ENCODE assay signal across 22 cellular contexts in the genomic region with DNA sequence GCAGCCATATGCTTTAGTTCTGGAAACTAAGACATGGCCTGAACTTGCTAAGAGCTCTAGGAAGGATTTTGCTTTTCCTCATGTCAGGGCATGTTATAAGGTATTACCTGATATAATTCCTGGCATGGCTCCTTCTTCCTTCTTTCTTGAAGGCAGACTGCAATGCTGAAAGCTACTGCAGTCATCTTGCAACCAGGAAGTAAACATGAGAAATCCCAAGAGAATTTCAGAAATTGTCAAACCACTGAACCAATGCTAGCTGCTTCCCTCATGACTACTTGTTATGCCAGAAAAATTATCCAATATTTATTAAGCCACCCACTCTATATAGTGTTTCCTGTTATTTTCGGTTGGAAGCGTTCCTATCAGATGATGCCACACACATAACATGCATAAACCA.
A peak's percentile ranks its signal among the peaks of the same experiment; 100 is the strongest.
DNase-seq lines count a peak whose midpoint lies in the region; ATAC-seq and TF ChIP-seq lines count a peak whose summit lies in the region.
"Had no signal": no experiment of that assay in that cellular context is flagged by ENCODE, and none has a peak within 500 bp of the region (broad histone marks: within the 10 kb centered on the region; RNA-seq: fewer than 3 reads in every experiment).

No MANE protein-coding gene starts in this region.

- 71 to 78% methylated on average over 2 of the region's 2 CpGs for WGBS in heart right ventricle, 2 donors

- TF ChIP-seq CTCF in NB4 (IDR thresholded peaks at IDR 0.05; ENCODE audit: low read depth, low read length) (no peak), foreskin keratinocyte (conservative IDR thresholded peaks at IDR 0.05) (no peak), heart right ventricle (IDR thresholded peaks at IDR 0.05) (no peak)

- no peaks in the 10 kb centered on the region for H3K27me3 ChIP-seq in adipocyte (replicated peaks; ENCODE audit: control insufficient read depth, insufficient read depth, low read length)
- H3K27me3 ChIP-seq in foreskin keratinocyte = no peaks in the 10 kb centered on the region
- H3K27me3 ChIP-seq in heart right ventricle = no peaks in the 10 kb centered on the region
- H3K27me3 ChIP-seq: gastroesophageal sphincter, tibial nerve had no signal

- H3K36me3 ChIP-seq in adipocyte (ENCODE audit: control insufficient read depth, insufficient read depth, low read length, severe bottlenecking) (no peaks in the 10 kb centered on the region), heart right ventricle (no peaks in the 10 kb centered on the region)
- H3K36me3 ChIP-seq: gastroesophageal sphincter, tibial nerve had no signal

- H3K4me1 ChIP-seq in adipocyte (ENCODE audit: control insufficient read depth, insufficient read depth, low read length) (no peaks in the 10 kb centered on the region), foreskin keratinocyte (peaks cover 18% of the 10 kb centered on the region), heart right ventricle (no peaks in the 10 kb centered on the region)
- H3K4me1 ChIP-seq: gastroesophageal sphincter, tibial nerve had no signal

- no peak for TF ChIP-seq POLR2A in NB4 (IDR thresholded peaks at IDR 0.05; ENCODE audit: extremely low read depth, insufficient read length)

- ATAC-seq in foreskin keratinocyte (peak; percentile 94), heart right ventricle (no peak), HG02938 (IDR thresholded peaks at IDR 0.05; ENCODE audit: unreplicated experiment) (no peak)
- ATAC-seq: activated CD4-positive, CD25-positive, alpha-beta regulatory T cell treated with anti-CD3 and anti-CD28 coated beads, Interleukin-2, amount 50 U/mL, for 24 hours; gastroesophageal sphincter; left cardiac atrium; right cardiac atrium had no signal

- no peak overlapping the region for H3K9ac ChIP-seq in adipocyte (ENCODE audit: low read length)

- intact Hi-C loops in heart right ventricle (cut with DNase I) = no loop called here

- H3K9me3 ChIP-seq in adipocyte (ENCODE audit: control insufficient read depth, low read length) (no peaks in the 10 kb centered on the region), heart right ventricle (no peaks in the 10 kb centered on the region)
- H3K9me3 ChIP-seq: gastroesophageal sphincter, tibial nerve had no signal

- DNase-seq in NB4 (ENCODE audit: low read depth) = peak; percentile 28
- DNase-seq in adipocyte (ENCODE audit: low read depth) = peak; percentile 26
- peak; percentile 93 to 98 for DNase-seq in foreskin keratinocyte
- DNase-seq in retina = peak; percentile 47
- no peak for DNase-seq in ureter (ENCODE audit: low spot score)
- DNase-seq in heart right ventricle = no peak
- DNase-seq: activated CD4-positive, alpha-beta memory T cell treated with anti-CD3 and anti-CD28 coated beads, Interleukin-2, amount 10 ng/mL, durations not matched to agents 7 days and 5 days; activated effector memory CD4-positive, alpha-beta T cell treated with Interleukin-2 at 50 U/mL for 16 hours; activated naive CD8-positive, alpha-beta T cell treated with anti-CD3 and anti-CD28 coated beads for 36 hours; CD4-positive, alpha-beta memory T cell; effector CD8-positive, alpha-beta T cell; left cardiac atrium; mesendoderm; NCI-H2081; NCI-H510A; NK-92 treated with Interleukin-12 subunit alpha and Interleukin-12 subunit beta, amount 100 ng/mL, for 24 hours; right cardiac atrium; stimulated activated CD4-positive, alpha-beta T cell treated with anti-CD3 and anti-CD28 coated beads, Interleukin-4, amount 100 ng/mL, for 24 hours had no signal

- H3K27ac ChIP-seq in foreskin keratinocyte (no peak overlapping the region), heart right ventricle (no peak overlapping the region)
- H3K27ac ChIP-seq: gastroesophageal sphincter, tibial nerve had no signal

- H3K4me3 ChIP-seq in NB4 (ENCODE audit: low read depth, low read length) = no peak overlapping the region
- no peak overlapping the region for H3K4me3 ChIP-seq in adipocyte (ENCODE audit: low read length)
- no peak overlapping the region for H3K4me3 ChIP-seq in heart right ventricle
- H3K4me3 ChIP-seq: gastroesophageal sphincter, tibial nerve had no signal

Comparison
In these comparisons a context has a peak if more than half of its experiments do, and no peak if none do; other contexts are left out.
1. DNase-seq: peak in NB4 (single experiment), adipocyte (single experiment), foreskin keratinocyte (2 of 2) and retina (single experiment); none in ureter (single experiment) and heart right ventricle (0 of 2).